ENCODE assay signal across 23 cellular contexts in genomic region chr3:72510247-72510646, GRCh38.
"Had no signal": no experiment of that assay in that cellular context is flagged by ENCODE, and none has a peak within 500 bp of the region (broad histone marks: within the 10 kb centered on the region; RNA-seq: fewer than 3 reads in every experiment).

No MANE protein-coding gene starts in this region.

- H3K36me3 Mint-ChIP-seq: mesothelial cell of epicardium; naive B cell; natural killer cell treated with Interleukin-12 subunit alpha and Interleukin-12 subunit beta and Interleukin-15 and Interleukin-18, amount 100 ng/mL, for 72 hours; stimulated activated effector memory CD8-positive, alpha-beta T cell treated with anti-CD3 and anti-CD28 coated beads, Interleukin-12 subunit alpha, Interleukin-12 subunit beta, amount 100 ng/mL, for 72 hours; type B pancreatic cell had no signal

- H3K27me3 ChIP-seq: left lung, neutrophil, pancreas, sigmoid colon, stomach, thyroid gland had no signal

- DNase-seq: dermis blood vessel endothelial cell; effector memory CD4-positive, alpha-beta T cell; head of caudate nucleus; kidney; left lung; mesenchymal stem cell; mucosa of descending colon; naive B cell; pancreas; right cardiac atrium; sigmoid colon; stimulated activated CD4-positive, alpha-beta T cell treated with anti-CD3 and anti-CD28 coated beads, Interleukin-2, amount 100 ng/mL, for 24 hours; stimulated activated CD4-positive, alpha-beta T cell treated with anti-CD3 and anti-CD28 coated beads, Interleukin-4, amount 100 ng/mL, for 24 hours; stimulated activated naive CD4-positive, alpha-beta T cell treated with Interleukin-2 at 50 U/mL for 16 hours; stomach; thyroid gland had no signal

- H3K27ac ChIP-seq: coronary artery, left lung, neutrophil, pancreas, sigmoid colon, stomach, thyroid gland had no signal

- H3K27ac Mint-ChIP-seq: mesothelial cell of epicardium; naive B cell; natural killer cell treated with Interleukin-12 subunit alpha and Interleukin-12 subunit beta and Interleukin-15 and Interleukin-18, amount 100 ng/mL, for 72 hours; stimulated activated effector memory CD8-positive, alpha-beta T cell treated with anti-CD3 and anti-CD28 coated beads, Interleukin-12 subunit alpha, Interleukin-12 subunit beta, amount 100 ng/mL, for 72 hours; type B pancreatic cell had no signal

- ATAC-seq: left lung; mucosa of descending colon; natural killer cell treated with Interleukin-12 subunit alpha and Interleukin-12 subunit beta and Interleukin-15 and Interleukin-18, amount 100 ng/mL, for 72 hours; pancreas; right cardiac atrium had no signal

- H3K9me3 ChIP-seq: left lung, mucosa of descending colon, neutrophil, pancreas, sigmoid colon, stomach, thyroid gland had no signal

- H3K9me3 Mint-ChIP-seq: mesothelial cell of epicardium; naive B cell; natural killer cell treated with Interleukin-12 subunit alpha and Interleukin-12 subunit beta and Interleukin-15 and Interleukin-18, amount 100 ng/mL, for 72 hours; neural crest cell; stimulated activated effector memory CD8-positive, alpha-beta T cell treated with anti-CD3 and anti-CD28 coated beads, Interleukin-12 subunit alpha, Interleukin-12 subunit beta, amount 100 ng/mL, for 72 hours had no signal

- H3K4me3 Mint-ChIP-seq: mesothelial cell of epicardium; naive B cell; natural killer cell treated with Interleukin-12 subunit alpha and Interleukin-12 subunit beta and Interleukin-15 and Interleukin-18, amount 100 ng/mL, for 72 hours; neural crest cell; stimulated activated effector memory CD8-positive, alpha-beta T cell treated with anti-CD3 and anti-CD28 coated beads, Interleukin-12 subunit alpha, Interleukin-12 subunit beta, amount 100 ng/mL, for 72 hours; type B pancreatic cell had no signal

- H3K4me1 Mint-ChIP-seq: naive B cell had no signal

- H3K4me3 ChIP-seq: coronary artery, left lung, mucosa of descending colon, pancreas, sigmoid colon, stomach, thyroid gland had no signal

- H3K36me3 ChIP-seq: left lung, neutrophil, pancreas, sigmoid colon, stomach, thyroid gland had no signal

- H3K4me1 ChIP-seq: left lung, pancreas, sigmoid colon, stomach, thyroid gland had no signal
